ENCODE assay signal across 14 cellular contexts in genomic region chr5:159902444-159903121, GRCh38. TPM values are rescaled to one million over a fixed set of nuclear protein-coding genes. Genes with fewer than 3 reads are reported as not detected.
DNase-seq lines count a peak whose midpoint lies in the region; ATAC-seq and TF ChIP-seq lines count a peak whose summit lies in the region.
"Had no signal": no experiment of that assay in that cellular context is flagged by ENCODE, and none has a peak within 500 bp of the region (broad histone marks: within the 10 kb centered on the region; RNA-seq: fewer than 3 reads in every experiment).

No MANE protein-coding gene starts in this region.

- peak; percentile 27 for DNase-seq in 8988T
- DNase-seq in HT1080 (ENCODE audit: low read depth), result peak; percentile 90
- DNase-seq in amniotic epithelial cell (ENCODE audit: low read depth), result peak; percentile 61
- DNase-seq in hepatocyte (ENCODE audit: low spot score), result peak; percentile 20
- no peak for DNase-seq in NCI-H82 (lab: John Stamatoyannopoulos, UW)
- no peak for DNase-seq in foreskin melanocyte
- DNase-seq: midbrain; NCI-H2081; NK-92 treated with Interleukin-12 subunit alpha and Interleukin-12 subunit beta, amount 100 ng/mL, for 24 hours; pancreas had no signal

- H3K4me1 ChIP-seq in hepatocyte (ENCODE audit: insufficient read depth), result peaks cover 9% of the 10 kb centered on the region
- H3K4me1 ChIP-seq: pancreas had no signal

- no peak overlapping the region for H3K4me3 ChIP-seq in hepatocyte
- H3K4me3 ChIP-seq: coronary artery, pancreas had no signal

- no peak for ATAC-seq in GM21528 (IDR thresholded peaks at IDR 0.05; ENCODE audit: low FRiP score, unreplicated experiment)
- no peak for ATAC-seq in HG02970 (IDR thresholded peaks at IDR 0.05; ENCODE audit: low FRiP score, unreplicated experiment)
- ATAC-seq: activated CD4-positive, CD25-positive, alpha-beta regulatory T cell treated with anti-CD3 and anti-CD28 coated beads, Interleukin-2, amount 50 U/mL, for 24 hours; pancreas had no signal

- no peaks in the 10 kb centered on the region for H4K20me1 ChIP-seq in hepatocyte (ENCODE audit: insufficient read depth, poor library complexity, severe bottlenecking)

- 84% methylated on average over 8 of the region's 8 CpGs for WGBS in hepatocyte (ENCODE audit: low lambda C conversion rate, missing lambda C conversion rate)

- H3K27ac ChIP-seq in hepatocyte, result no peak overlapping the region
- H3K27ac ChIP-seq: coronary artery, pancreas had no signal

- no peak for TF ChIP-seq CTCF in hepatocyte (IDR thresholded peaks at IDR 0.05; ENCODE audit: poor library complexity)

- no peaks in the 10 kb centered on the region for H3K9me3 ChIP-seq in hepatocyte (ENCODE audit: low read depth)
- H3K9me3 ChIP-seq: pancreas had no signal

- no peaks in the 10 kb centered on the region for H3K36me3 ChIP-seq in hepatocyte (replicated peaks; ENCODE audit: insufficient read depth, low read depth)
- H3K36me3 ChIP-seq: pancreas had no signal

- no peak overlapping the region for H3K4me2 ChIP-seq in hepatocyte

- peaks cover 7% of the 10 kb centered on the region for H3K27me3 ChIP-seq in hepatocyte
- H3K27me3 ChIP-seq: pancreas had no signal

- H3K9me2 ChIP-seq in hepatocyte (replicated peaks; ENCODE audit: insufficient read depth), result no peaks in the 10 kb centered on the region

- H2AFZ ChIP-seq in hepatocyte, result no peak overlapping the region

- no peaks in the 10 kb centered on the region for H3K79me2 ChIP-seq in hepatocyte

RNA-seq across cellular contexts. Expression of gene ADRA1B, which starts 13.7 kb away (rescaled TPM):
- total RNA-seq in HT1080 (2014; rRNA removed; shearing (Covaris generic)), result 0.27 and 1.1 TPM in 2 replicates
- 0.31 and 0.33 TPM in 2 replicates for polyA plus RNA-seq in HT1080 (2015; cell fraction: cytosol; rRNA removed)
- polyA plus RNA-seq in HT1080 (2015; cell fraction: nucleus; rRNA removed), result 0.49 and 0.90 TPM in 2 replicates
- 2.0 and 2.6 TPM in 2 replicates for total RNA-seq in hepatocyte
- 3.5 and 3.8 TPM in 2 replicates for polyA plus RNA-seq in hepatocyte

Comparison
In these comparisons a context has a peak if more than half of its experiments do, and no peak if none do; other contexts are left out.
1. DNase-seq: peak in 8988T (single experiment), HT1080 (single experiment), amniotic epithelial cell (single experiment) and hepatocyte (single experiment); none in NCI-H82 (single experiment) and foreskin melanocyte (single experiment).